ENCODE assay signal across 20 cellular contexts in the genomic region with DNA sequence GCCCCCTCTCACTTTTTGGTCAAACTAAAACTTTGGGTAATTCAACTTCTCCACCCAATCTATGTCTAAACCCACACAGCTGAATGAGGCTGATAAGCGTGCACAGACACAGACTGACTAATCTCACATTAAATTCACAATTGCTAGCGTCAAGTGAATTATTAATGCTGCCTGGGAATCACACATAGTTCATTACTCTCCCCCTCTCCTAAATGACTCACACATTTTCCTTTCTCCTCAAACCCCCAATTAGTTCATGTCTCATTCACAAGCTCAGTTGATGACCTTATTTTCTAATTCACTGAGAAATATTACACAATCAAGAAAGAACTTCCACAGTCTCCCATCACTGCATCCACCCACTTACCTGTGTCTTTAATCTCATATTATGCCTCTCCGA. TPM values are rescaled to one million over a fixed set of nuclear protein-coding genes. Genes with fewer than 3 reads are reported as not detected.
"Had no signal": no experiment of that assay in that cellular context is flagged by ENCODE, and none has a peak within 500 bp of the region (broad histone marks: within the 10 kb centered on the region; RNA-seq: fewer than 3 reads in every experiment).

No MANE protein-coding gene starts in this region.

- H3K4me1 ChIP-seq: esophagus squamous epithelium, lower lobe of right lung, pancreas, thyroid gland had no signal

- DNase-seq: activated CD4-positive, alpha-beta T cell treated with anti-CD3 and anti-CD28 coated beads, Interleukin-2, amount 50 U/mL, for 4 hours; activated gamma-delta T cell; activated T-cell treated with anti-CD3 and anti-CD28 coated beads, Interleukin-2, amount 50 U/mL, for 72 hours; dermis blood vessel endothelial cell; effector memory CD4-positive, alpha-beta T cell; esophagus squamous epithelium; left colon; lower lobe of right lung; naive thymus-derived CD8-positive, alpha-beta T cell; pancreas; stimulated activated CD4-positive, alpha-beta T cell treated with anti-CD3 and anti-CD28 coated beads, Interleukin-2, amount 100 ng/mL, for 24 hours; stimulated activated naive CD4-positive, alpha-beta T cell treated with Interleukin-2 at 50 U/mL for 16 hours; thyroid gland had no signal

- H3K9me3 ChIP-seq: esophagus squamous epithelium, lower lobe of right lung, pancreas, thyroid gland had no signal

- ATAC-seq: activated T-cell treated with anti-CD3 and anti-CD28 coated beads, Interleukin-2, amount 50 U/mL, for 72 hours; left colon; lower lobe of right lung; naive thymus-derived CD8-positive, alpha-beta T cell; pancreas had no signal

- H3K27ac ChIP-seq: esophagus squamous epithelium, lower lobe of right lung, pancreas, thyroid gland had no signal

- FAIRE-seq: endothelial cell of umbilical vein, pancreas had no signal

- H3K36me3 ChIP-seq: esophagus squamous epithelium, lower lobe of right lung, pancreas, thyroid gland had no signal

- H3K4me3 ChIP-seq: esophagus squamous epithelium, lower lobe of right lung, pancreas, thyroid gland had no signal

- H3K27me3 ChIP-seq: pancreas, thyroid gland had no signal

RNA-seq across cellular contexts. Expression of gene KLF14, which starts 14.5 kb away (rescaled TPM):
- total RNA-seq: activated CD8-positive, alpha-beta memory T cell treated with anti-CD3 and anti-CD28 coated beads for 36 hours; cardiac septum; endothelial cell of umbilical vein; left colon; lower lobe of right lung; naive thymus-derived CD8-positive, alpha-beta T cell; pulmonary artery endothelial cell; thyroid gland had no signal

RNA-seq across cellular contexts. Expression of gene TSGA13, which starts 33.2 kb away (rescaled TPM):
- total RNA-seq: activated CD8-positive, alpha-beta memory T cell treated with anti-CD3 and anti-CD28 coated beads for 36 hours; activated T-cell treated with anti-CD3 and anti-CD28 coated beads, Interleukin-2, amount 50 U/mL, for 72 hours; cardiac septum; dermis blood vessel endothelial cell; endothelial cell of umbilical vein; esophagus squamous epithelium; left colon; lower lobe of right lung; mesenteric fat pad; naive thymus-derived CD8-positive, alpha-beta T cell; pancreas; pulmonary artery endothelial cell; subcutaneous adipose tissue; thyroid gland; urinary bladder had no signal
